ENCODE assay signal across 8 cellular contexts in the genomic region with DNA sequence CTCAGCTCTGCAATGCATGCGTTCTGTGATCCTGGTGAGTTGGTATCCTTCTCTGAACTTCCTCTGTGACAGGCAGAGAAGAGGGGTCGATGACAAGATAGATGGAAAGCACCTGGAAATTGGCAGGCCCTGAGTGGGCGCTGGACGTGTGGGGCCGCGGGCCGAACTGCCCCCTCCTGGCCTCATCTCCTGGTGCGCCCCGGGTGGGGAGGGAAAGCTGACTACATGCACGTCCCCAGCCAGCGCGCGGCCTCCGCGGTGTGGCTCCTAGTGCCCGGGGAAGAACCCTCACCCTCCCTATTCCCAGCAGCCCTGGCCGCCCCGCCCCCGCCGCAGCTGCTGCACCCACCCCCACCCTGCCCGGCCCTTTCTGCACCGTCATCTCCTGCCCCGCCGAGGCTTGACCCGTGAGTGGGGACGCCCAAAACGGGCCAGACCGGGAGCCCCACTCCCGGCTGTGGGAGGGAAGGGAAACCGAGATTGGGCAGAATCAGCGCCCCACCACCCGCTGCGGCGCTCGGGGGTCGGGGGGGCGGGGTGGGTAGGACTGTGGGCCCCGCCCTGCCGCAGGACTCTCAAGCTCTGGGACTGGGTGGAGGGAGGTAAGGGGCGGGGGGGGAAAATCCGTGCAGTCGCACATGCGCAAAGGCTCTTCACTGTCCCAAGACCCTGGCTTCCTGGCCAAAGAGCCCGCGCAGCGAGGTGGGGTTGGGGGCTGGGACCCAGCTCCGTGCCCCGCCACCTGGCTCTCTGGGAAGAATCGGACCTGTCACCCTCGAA. TPM values are rescaled to one million over a fixed set of nuclear protein-coding genes. Genes with fewer than 3 reads are reported as not detected.
DNase-seq lines count a peak whose midpoint lies in the region; ATAC-seq and FAIRE-seq lines count a peak whose summit lies in the region.

A gene (plus strand): TSS at position 371 of the 780 bp plus-strand sequence.

- H3K36me3 ChIP-seq in CD8-positive, alpha-beta memory T cell (ENCODE audit: insufficient read depth, low read length): no peaks in the 10 kb centered on the region
- no peaks in the 10 kb centered on the region for H3K36me3 ChIP-seq in small intestine (ENCODE audit: control insufficient read depth in 2 of 2, insufficient read depth in 2 of 2, low read length in 2 of 2)

- peaks cover 32 to 60% (median 33%) of the 10 kb centered on the region in 3 donors for H3K4me1 Mint-ChIP-seq in CD8-positive, alpha-beta memory T cell

- peaks cover 54% of the 10 kb centered on the region for H3K27me3 ChIP-seq in CD8-positive, alpha-beta memory T cell (ENCODE audit: insufficient read depth, low read length, poor library complexity, severe bottlenecking)
- H3K27me3 ChIP-seq in small intestine (ENCODE audit: control insufficient read depth in 2 of 2, insufficient read depth in 2 of 2, low read length in 2 of 2): peaks cover under 1 to 4% of the 10 kb centered on the region in 2 donors

- peaks cover 0 to 2% (median 0%) of the 10 kb centered on the region in 5 donors for H3K9me3 Mint-ChIP-seq in CD8-positive, alpha-beta memory T cell

- H3K27me3 Mint-ChIP-seq in CD8-positive, alpha-beta memory T cell: peaks cover 36 to 47% of the 10 kb centered on the region in 2 donors

- POLR2A ChIA-PET in CD8-positive, alpha-beta memory T cell (lab: Charles Lee): interaction anchor here (0.8 to 1.3 kb wide), 4 partner anchors 10 to 17 kb away, joined by 3 to 5 read pairs (median 3); no protein-coding TSS in a partner anchor

- peaks cover 31% of the 10 kb centered on the region for H3K4me1 ChIP-seq in CD8-positive, alpha-beta memory T cell (ENCODE audit: insufficient read depth, low read length)
- peaks cover 0 to 13% of the 10 kb centered on the region in 2 donors for H3K4me1 ChIP-seq in small intestine (ENCODE audit: control insufficient read depth in 2 of 2, insufficient read depth in 1 of 2, low read depth in 1 of 2, low read length in 1 of 2)

- DNase-seq in CD8-positive, alpha-beta memory T cell: peak in 1 of 5 donors; percentile 46
- DNase-seq in HK-2 (ENCODE audit: unreplicated experiment) (peak; percentile 97), RKO (ENCODE audit: low spot score) (peak; percentile 86), caudate nucleus (lab: John Stamatoyannopoulos, UW) (peak in 48 of 61 donors; percentile 11 to 84 (median 50)), iris pigment epithelial cell (ENCODE audit: low read depth) (peak; percentile 83), small intestine (peak; percentile 45), pons (ENCODE audit: low spot score) (no peak)

- H3K4me3 Mint-ChIP-seq in CD8-positive, alpha-beta memory T cell: peak within 1 kb of the TSS; percentile 28 to 83 (median 70)

- H3K27ac ChIP-seq in CD8-positive, alpha-beta memory T cell (ENCODE audit: low read depth, low read length): peak within 1 kb of the TSS; percentile 57
- H3K27ac ChIP-seq in caudate nucleus (ENCODE audit: low read depth, low read length) (peak within 1 kb of the TSS; percentile 90), small intestine (ENCODE audit: low read depth in 1 of 2, low read length in 1 of 2) (peak within 1 kb of the TSS; percentile 32 to 80)

- ATAC-seq in GM19035 (IDR thresholded peaks at IDR 0.05; ENCODE audit: unreplicated experiment): peak; percentile 41

- no peaks in the 10 kb centered on the region for H3K36me3 Mint-ChIP-seq in CD8-positive, alpha-beta memory T cell

- 1 to 2% (median 2%) methylated on average over 38 to 50 of the region's 50 CpGs for WGBS in small intestine, 3 donors

- no peaks in the 10 kb centered on the region for H3K9me3 ChIP-seq in CD8-positive, alpha-beta memory T cell (ENCODE audit: low read length)
- no peaks in the 10 kb centered on the region for H3K9me3 ChIP-seq in small intestine (ENCODE audit: control insufficient read depth, low read depth)

- peak within 1 kb of the TSS in 2 of 8 donors; percentile 23 to 89 for H3K27ac Mint-ChIP-seq in CD8-positive, alpha-beta memory T cell

- H3K4me3 ChIP-seq in CD8-positive, alpha-beta memory T cell (ENCODE audit: low read length): peak within 1 kb of the TSS; percentile 37
- H3K4me3 ChIP-seq in small intestine (ENCODE audit: low read depth in 1 of 2, low read length in 2 of 2): peak within 1 kb of the TSS; percentile 4 to 31

- FAIRE-seq in small intestine (lab: Jason Lieb, UNC): no peak

- CTCF ChIA-PET in CD8-positive, alpha-beta memory T cell (lab: Charles Lee): interaction anchor here (1.4 to 12.7 kb wide), 7 partner anchors 7 to 51 kb away, joined by 3 to 80 read pairs (median 9); a partner anchor contains a TSS

RNA-seq across cellular contexts. Expression of the gene that starts here (rescaled TPM):
- total RNA-seq in CD8-positive, alpha-beta memory T cell: 1 to 10 TPM; 2.1 to 2.3 TPM
- polyA plus RNA-seq in CD8-positive, alpha-beta memory T cell: 0.91 TPM
- polyA plus RNA-seq in small intestine: 10 to 100 TPM in 2 of 3 donors, 1 to 10 TPM in 1; 8.7 to 17.1 (median 10.3) TPM
